16 cellular contexts compared by ENCODE assay signal in genomic region chr7:121621947-121622346, GRCh38.
DNase-seq lines count a peak whose midpoint lies in the region; ATAC-seq, FAIRE-seq and TF ChIP-seq lines count a peak whose summit lies in the region.
"Had no signal": no experiment of that assay in that cellular context is flagged by ENCODE, and none has a peak within 500 bp of the region (broad histone marks: within the 10 kb centered on the region; RNA-seq: fewer than 3 reads in every experiment).

No MANE protein-coding gene starts in this region.

- no peaks in the 10 kb centered on the region for H3F3A ChIP-seq in GM23338 (replicated peaks; ENCODE audit: low read depth)

- H3K4me3 Mint-ChIP-seq in GM23338: peak overlapping the region; percentile 72
- H3K4me3 Mint-ChIP-seq: CD8-positive, alpha-beta memory T cell; HFFc6 had no signal

- 61 to 65% methylated on average over 4 of the region's 4 CpGs for WGBS in pancreas, 2 donors

- no peaks in the 10 kb centered on the region for H3K79me2 ChIP-seq in GM23338 (replicated peaks; ENCODE audit: insufficient read depth)

- H3K9me3 ChIP-seq in adipocyte (ENCODE audit: control insufficient read depth, low read length): no peaks in the 10 kb centered on the region
- H3K9me3 ChIP-seq in pancreas: no peaks in the 10 kb centered on the region
- H3K9me3 ChIP-seq: Caco-2 had no signal

- H3K27ac ChIP-seq in GM23338 (ENCODE audit: low read depth): no peak overlapping the region
- peak overlapping the region in 1 of 4 donors; percentile 6 for H3K27ac ChIP-seq in pancreas
- H3K27ac ChIP-seq: BLaER1 had no signal

- peak overlapping the region; percentile 59; the same call in 1 of the 2 replicates for H3K27ac Mint-ChIP-seq in GM23338
- H3K27ac Mint-ChIP-seq: CD8-positive, alpha-beta memory T cell; HFFc6 had no signal

- no peaks in the 10 kb centered on the region for H3K9me2 ChIP-seq in GM23338 (ENCODE audit: insufficient read depth)

- H3K36me3 Mint-ChIP-seq in GM23338 (ENCODE audit: low read depth): peaks cover 11% of the 10 kb centered on the region; the same call in 2 of the 3 replicates
- H3K36me3 Mint-ChIP-seq: CD8-positive, alpha-beta memory T cell had no signal

- intact Hi-C loops in pancreas (cut with DNase I): no loop called here

- H4K20me1 ChIP-seq in GM23338 (replicated peaks; ENCODE audit: insufficient read depth): no peaks in the 10 kb centered on the region
- H4K20me1 ChIP-seq: BLaER1 had no signal

- no peak for TF ChIP-seq CTCF in GM23338 (conservative IDR thresholded peaks at IDR 0.05; ENCODE audit: low read depth in 2 of 2)
- TF ChIP-seq CTCF in pancreas (IDR thresholded peaks at IDR 0.05): no peak

- FAIRE-seq in pancreas (lab: Jason Lieb, UNC): no peak
- FAIRE-seq: GM12878 had no signal

- H3K27me3 ChIP-seq in GM23338 (ENCODE audit: insufficient read depth): no peaks in the 10 kb centered on the region
- no peaks in the 10 kb centered on the region for H3K27me3 ChIP-seq in adipocyte (replicated peaks; ENCODE audit: control insufficient read depth, insufficient read depth, low read length)
- H3K27me3 ChIP-seq in pancreas: no peaks in the 10 kb centered on the region
- H3K27me3 ChIP-seq: BLaER1 had no signal

- H3K4me3 ChIP-seq in GM23338 (no peak overlapping the region), adipocyte (ENCODE audit: low read length) (no peak overlapping the region), pancreas (no peak overlapping the region)
- H3K4me3 ChIP-seq: BLaER1, GM12878 had no signal

- H3K4me1 ChIP-seq in GM23338 (ENCODE audit: insufficient read depth) (peaks cover 10% of the 10 kb centered on the region), adipocyte (ENCODE audit: control insufficient read depth, insufficient read depth, low read length) (no peaks in the 10 kb centered on the region), pancreas (peaks cover 3 to 10% (median 9%) of the 10 kb centered on the region in 3 donors)
- H3K4me1 ChIP-seq: Caco-2 had no signal

- no peak for DNase-seq in GM23338 (ENCODE audit: low spot score)
- peak; percentile 48 for DNase-seq in adipocyte (ENCODE audit: low read depth)
- peak; percentile 9 for DNase-seq in fibroblast of peridontal ligament (ENCODE audit: extremely low read depth)
- DNase-seq in pancreas: no peak
- no peak for DNase-seq in cerebellar nuclear complex (lab: John Stamatoyannopoulos, UW)
- no peak for DNase-seq in DMS 273 (lab: John Stamatoyannopoulos, UW; ENCODE audit: unreplicated experiment)
- DNase-seq: 8988T; AML-193; Caco-2; CD8-positive, alpha-beta memory T cell; GOT3; HCEC 1CT; HFFc6 had no signal

- no peak for ATAC-seq in GM23338
- ATAC-seq in pancreas: peak in 3 of 4 donors; percentile 39 to 67 (median 54)
- ATAC-seq in HG03139 (IDR thresholded peaks at IDR 0.05; ENCODE audit: unreplicated experiment): no peak
- ATAC-seq: GM12878 had no signal

- H3K4me2 ChIP-seq in GM23338: no peak overlapping the region
- H3K4me2 ChIP-seq: BLaER1 had no signal

- H3K4me1 Mint-ChIP-seq in GM23338: peaks cover 28% of the 10 kb centered on the region
- H3K4me1 Mint-ChIP-seq: CD8-positive, alpha-beta memory T cell had no signal

- H3K9ac ChIP-seq in adipocyte (ENCODE audit: low read length): no peak overlapping the region
- H3K9ac ChIP-seq: BLaER1 had no signal

- peaks cover 2% of the 10 kb centered on the region for H3K27me3 Mint-ChIP-seq in GM23338 (ENCODE audit: insufficient read depth, low read depth, poor library complexity)

- H3K36me3 ChIP-seq in GM23338 (ENCODE audit: insufficient read depth) (no peaks in the 10 kb centered on the region), adipocyte (ENCODE audit: control insufficient read depth, insufficient read depth, low read length, severe bottlenecking) (no peaks in the 10 kb centered on the region), pancreas (no peaks in the 10 kb centered on the region)
- H3K36me3 ChIP-seq: BLaER1 had no signal

- no peak overlapping the region for H2AFZ ChIP-seq in GM23338

- peaks cover 9% of the 10 kb centered on the region for H3K9me3 Mint-ChIP-seq in GM23338

TF ChIP-seq in GM23338, 12 proteins besides CTCF, POLR2A, EP300 and RAD21:
- TF ChIP-seq NANOG (IDR thresholded peaks at IDR 0.05; ENCODE audit: borderline replicate concordance) (no peak), ZNF462 (CRISPR knock-in tag; IDR thresholded peaks at IDR 0.05) (no peak), EZH2 (IDR thresholded peaks at IDR 0.05; ENCODE audit: low read depth, unreplicated experiment) (no peak), JUNB (IDR thresholded peaks at IDR 0.05; ENCODE audit: unreplicated experiment) (no peak), STAT1 (IDR thresholded peaks at IDR 0.05; ENCODE audit: unreplicated experiment) (no peak)

Comparison
In these comparisons a context has a peak if more than half of its experiments do, and no peak if none do; other contexts are left out.
1. ATAC-seq: peak in pancreas (3 of 4); none in GM23338 (single experiment) and HG03139 (single experiment).
2. DNase-seq: peak in adipocyte (single experiment) and fibroblast of peridontal ligament (single experiment); none in GM23338 (single experiment), pancreas (0 of 6), cerebellar nuclear complex (0 of 2) and DMS 273 (single experiment).